ENCODE assay signal across 11 cellular contexts in genomic region chr10:102434251-102434913, GRCh38. TPM values are rescaled to one million over a fixed set of nuclear protein-coding genes. Genes with fewer than 3 reads are reported as not detected.
DNase-seq lines count a peak whose midpoint lies in the region; ATAC-seq and TF ChIP-seq lines count a peak whose summit lies in the region.
"Had no signal": no experiment of that assay in that cellular context is flagged by ENCODE, and none has a peak within 500 bp of the region (broad histone marks: within the 10 kb centered on the region; RNA-seq: fewer than 3 reads in every experiment).

No MANE protein-coding gene starts in this region.

- H3K4me1 ChIP-seq in iPS-15b (ENCODE audit: control insufficient read depth, insufficient read depth, low read length) = peaks cover 5% of the 10 kb centered on the region

- intact Hi-C loops in activated CD8-positive, alpha-beta T cell treated with anti-CD3 and anti-CD28 coated beads for 36 hours (cut with micrococcal nuclease) = no loop called here

- peaks cover 41% of the 10 kb centered on the region for H3K27me3 ChIP-seq in iPS-15b (ENCODE audit: control insufficient read depth, insufficient read depth, low read length)
- H3K27me3 ChIP-seq: right lobe of liver had no signal

- CTCF ChIA-PET in activated CD8-positive, alpha-beta T cell treated with anti-CD3 and anti-CD28 coated beads for 36 hours (lab: Charles Lee) = interaction anchor here (0.8 to 5.1 kb wide), 8 partner anchors 8 to 205 kb away, joined by 3 to 32 read pairs (median 8); partner anchors contain the start of genes C10orf95 and FBXL15

- no peak for ATAC-seq in activated CD8-positive, alpha-beta T cell treated with anti-CD3 and anti-CD28 coated beads for 36 hours
- ATAC-seq in GM21447 (IDR thresholded peaks at IDR 0.05; ENCODE audit: unreplicated experiment) = no peak

- H3K36me3 ChIP-seq in iPS-15b (ENCODE audit: control insufficient read depth, insufficient read depth, low read length) = no peaks in the 10 kb centered on the region
- H3K36me3 ChIP-seq: right lobe of liver, thoracic aorta had no signal

- peak overlapping the region; percentile 50 for H3K4me3 ChIP-seq in iPS-15b (ENCODE audit: low read depth, low read length)

- peak overlapping the region; percentile 97 for H3K4me3 Mint-ChIP-seq in T-helper 2 cell treated with Interferon-gamma antibody and Interleukin-4, amounts not matched to agents 5 μg/mL and 100 μg/mL, for 36 hours
- H3K4me3 Mint-ChIP-seq in activated CD8-positive, alpha-beta T cell treated with anti-CD3 and anti-CD28 coated beads for 36 hours = peak overlapping the region; percentile 85
- peak overlapping the region; percentile 86 for H3K4me3 Mint-ChIP-seq in stimulated activated naive CD8-positive, alpha-beta T cell treated with anti-CD3 and anti-CD28 coated beads, Interleukin-15, Interleukin-2, amounts not matched to agents 100 ng/mL and 50 ng/mL, for 24 hours

- DNase-seq in T-helper 2 cell treated with Interferon-gamma antibody and Interleukin-4, amounts not matched to agents 5 μg/mL and 100 μg/mL, for 36 hours (ENCODE audit: low spot score) = no peak
- DNase-seq in T-helper 2 cell (no peak), amniotic stem cell (lab: John Stamatoyannopoulos, UW) (no peak), NCI-H2196 treated with DMSO at 0.1 percent for 48 hours (lab: John Stamatoyannopoulos, UW; ENCODE audit: unreplicated experiment) (no peak)
- DNase-seq in activated CD8-positive, alpha-beta T cell treated with anti-CD3 and anti-CD28 coated beads for 36 hours = peak; percentile 30
- DNase-seq: NCI-H510A treated with DMSO at 0.1 percent for 48 hours had no signal

- POLR2A ChIA-PET in activated CD8-positive, alpha-beta T cell treated with anti-CD3 and anti-CD28 coated beads for 36 hours (lab: Charles Lee) = interaction anchor here (0.8 to 8.1 kb wide), 12 partner anchors 11 to 319 kb away, joined by 3 to 102 read pairs (median 8); partner anchors contain the start of genes C10orf95 and FBXL15

- H3K27me3 Mint-ChIP-seq in T-helper 2 cell treated with Interferon-gamma antibody and Interleukin-4, amounts not matched to agents 5 μg/mL and 100 μg/mL, for 36 hours (ENCODE audit: low read depth) = no peaks in the 10 kb centered on the region
- H3K27me3 Mint-ChIP-seq in activated CD8-positive, alpha-beta T cell treated with anti-CD3 and anti-CD28 coated beads for 36 hours = no peaks in the 10 kb centered on the region
- no peaks in the 10 kb centered on the region for H3K27me3 Mint-ChIP-seq in stimulated activated naive CD8-positive, alpha-beta T cell treated with anti-CD3 and anti-CD28 coated beads, Interleukin-15, Interleukin-2, amounts not matched to agents 100 ng/mL and 50 ng/mL, for 24 hours

- H3K27ac Mint-ChIP-seq in T-helper 2 cell treated with Interferon-gamma antibody and Interleukin-4, amounts not matched to agents 5 μg/mL and 100 μg/mL, for 36 hours = peak overlapping the region; percentile 89
- H3K27ac Mint-ChIP-seq in activated CD8-positive, alpha-beta T cell treated with anti-CD3 and anti-CD28 coated beads for 36 hours = peak overlapping the region; percentile 91
- H3K27ac Mint-ChIP-seq in stimulated activated naive CD8-positive, alpha-beta T cell treated with anti-CD3 and anti-CD28 coated beads, Interleukin-15, Interleukin-2, amounts not matched to agents 100 ng/mL and 50 ng/mL, for 24 hours = peak overlapping the region; percentile 83

- peaks cover 46% of the 10 kb centered on the region for H3K4me1 Mint-ChIP-seq in T-helper 2 cell treated with Interferon-gamma antibody and Interleukin-4, amounts not matched to agents 5 μg/mL and 100 μg/mL, for 36 hours (ENCODE audit: low read depth)
- peaks cover 46% of the 10 kb centered on the region for H3K4me1 Mint-ChIP-seq in activated CD8-positive, alpha-beta T cell treated with anti-CD3 and anti-CD28 coated beads for 36 hours (ENCODE audit: low read depth)
- peaks cover 58% of the 10 kb centered on the region for H3K4me1 Mint-ChIP-seq in stimulated activated naive CD8-positive, alpha-beta T cell treated with anti-CD3 and anti-CD28 coated beads, Interleukin-15, Interleukin-2, amounts not matched to agents 100 ng/mL and 50 ng/mL, for 24 hours (ENCODE audit: low read depth)

- TF ChIP-seq CTCF in activated CD8-positive, alpha-beta T cell treated with anti-CD3 and anti-CD28 coated beads for 36 hours (IDR thresholded peaks at IDR 0.05) = no peak

- H3K9me3 Mint-ChIP-seq in T-helper 2 cell treated with Interferon-gamma antibody and Interleukin-4, amounts not matched to agents 5 μg/mL and 100 μg/mL, for 36 hours = no peaks in the 10 kb centered on the region
- H3K9me3 Mint-ChIP-seq in activated CD8-positive, alpha-beta T cell treated with anti-CD3 and anti-CD28 coated beads for 36 hours = no peaks in the 10 kb centered on the region
- H3K9me3 Mint-ChIP-seq in stimulated activated naive CD8-positive, alpha-beta T cell treated with anti-CD3 and anti-CD28 coated beads, Interleukin-15, Interleukin-2, amounts not matched to agents 100 ng/mL and 50 ng/mL, for 24 hours = no peaks in the 10 kb centered on the region

- no peak overlapping the region for H3K9ac ChIP-seq in iPS-15b (ENCODE audit: low read depth, low read length)

- peaks cover 25% of the 10 kb centered on the region for H3K36me3 Mint-ChIP-seq in T-helper 2 cell treated with Interferon-gamma antibody and Interleukin-4, amounts not matched to agents 5 μg/mL and 100 μg/mL, for 36 hours (ENCODE audit: low read depth)
- H3K36me3 Mint-ChIP-seq in activated CD8-positive, alpha-beta T cell treated with anti-CD3 and anti-CD28 coated beads for 36 hours (ENCODE audit: low read depth) = peaks cover 24% of the 10 kb centered on the region
- peaks cover 20% of the 10 kb centered on the region for H3K36me3 Mint-ChIP-seq in stimulated activated naive CD8-positive, alpha-beta T cell treated with anti-CD3 and anti-CD28 coated beads, Interleukin-15, Interleukin-2, amounts not matched to agents 100 ng/mL and 50 ng/mL, for 24 hours (ENCODE audit: low read depth)

- no peaks in the 10 kb centered on the region for H3K9me3 ChIP-seq in iPS-15b (ENCODE audit: control insufficient read depth, insufficient read depth, low read length)
- H3K9me3 ChIP-seq: right lobe of liver, thoracic aorta had no signal

RNA-seq across cellular contexts. Expression of gene CUEDC2, which starts 2.0 kb away (rescaled TPM):
- total RNA-seq in activated CD8-positive, alpha-beta T cell treated with anti-CD3 and anti-CD28 coated beads for 36 hours = 10 to 100 TPM; 71.8 to 76.4 TPM

RNA-seq across cellular contexts. Expression of gene FBXL15, which starts 13.7 kb away (rescaled TPM):
- 10 to 100 TPM; 14.1 to 15.7 TPM for total RNA-seq in activated CD8-positive, alpha-beta T cell treated with anti-CD3 and anti-CD28 coated beads for 36 hours

RNA-seq across cellular contexts. Expression of gene PSD, which starts 15.8 kb away (rescaled TPM):
- total RNA-seq in activated CD8-positive, alpha-beta T cell treated with anti-CD3 and anti-CD28 coated beads for 36 hours = 10 to 100 TPM in 1 of 2 experiments, 1 to 10 TPM in 1; 9.3 to 10.4 TPM

RNA-seq across cellular contexts. Expression of gene C10orf95, which starts 17.0 kb away (rescaled TPM):
- under 1 TPM; 0.20 to 0.36 TPM for total RNA-seq in activated CD8-positive, alpha-beta T cell treated with anti-CD3 and anti-CD28 coated beads for 36 hours
- total RNA-seq: right lobe of liver, thoracic aorta had no signal

RNA-seq across cellular contexts. Expression of gene NFKB2, which starts 38.9 kb away (rescaled TPM):
- 100 to 1,000 TPM; 251 to 253 TPM for total RNA-seq in activated CD8-positive, alpha-beta T cell treated with anti-CD3 and anti-CD28 coated beads for 36 hours
